ENCODE assay signal across 15 cellular contexts in the genomic region with DNA sequence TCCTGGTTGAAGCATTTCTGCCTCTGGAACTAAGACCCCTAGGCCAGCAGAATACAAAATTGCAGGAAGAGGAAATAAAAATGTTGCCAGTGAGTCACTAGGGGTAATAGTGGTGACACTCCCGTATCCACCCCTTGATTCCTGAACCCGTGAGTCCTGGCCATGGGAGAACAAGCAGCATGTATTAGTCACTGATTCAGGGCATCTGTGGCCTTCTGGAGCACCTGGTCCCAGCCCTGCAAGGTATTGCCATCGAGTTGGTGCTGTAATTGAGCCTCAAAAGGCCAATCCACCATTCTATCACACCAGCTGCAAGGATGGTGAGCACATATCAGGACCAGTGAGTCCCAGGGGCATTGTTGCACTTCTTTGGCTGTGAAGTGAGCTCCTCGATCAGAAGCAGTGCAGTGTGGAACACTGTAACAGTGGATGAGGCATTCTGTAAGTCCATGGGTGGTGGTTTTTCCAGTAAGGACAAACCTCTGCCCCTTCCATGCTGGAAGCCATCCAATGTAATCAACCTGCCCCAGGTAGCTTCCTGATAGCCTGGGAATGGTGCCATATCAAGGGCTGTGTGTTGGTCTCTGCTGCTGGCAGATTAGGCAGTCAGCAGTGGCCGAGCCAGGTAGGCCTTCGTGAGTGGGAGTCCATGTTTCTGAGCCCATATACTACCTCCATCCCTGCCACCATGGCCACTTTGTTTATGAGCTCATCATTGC. TPM values are rescaled to one million over a fixed set of nuclear protein-coding genes. Genes with fewer than 3 reads are reported as not detected.
A peak's percentile ranks its signal among the peaks of the same experiment; 100 is the strongest.
DNase-seq lines count a peak whose midpoint lies in the region; ATAC-seq and TF ChIP-seq lines count a peak whose summit lies in the region.
"Had no signal": no experiment of that assay in that cellular context is flagged by ENCODE, and none has a peak within 500 bp of the region (broad histone marks: within the 10 kb centered on the region; RNA-seq: fewer than 3 reads in every experiment).

No MANE protein-coding gene starts in this region.

- TF ChIP-seq CTCF in esophagus squamous epithelium (IDR thresholded peaks at IDR 0.05): no peak
- no peak for TF ChIP-seq CTCF in prostate gland (IDR thresholded peaks at IDR 0.05)
- TF ChIP-seq CTCF in gastrocnemius medialis (IDR thresholded peaks at IDR 0.05 in 4 of 5, conservative IDR thresholded peaks at IDR 0.05 in 1 of 5): no peak

- no peak for ATAC-seq in gastrocnemius medialis

- DNase-seq in HPDE6-E6E7 (ENCODE audit: extremely low spot score): peak; percentile 19
- peak; percentile 78 for DNase-seq in NCI-H69 (lab: John Stamatoyannopoulos, UW)
- no peak for DNase-seq in esophagus squamous epithelium (lab: John Stamatoyannopoulos, UW)
- DNase-seq in prostate gland (ENCODE audit: low spot score): peak; percentile 80
- DNase-seq in NCI-H1436 treated with DMSO at 0.1 percent for 48 hours (lab: John Stamatoyannopoulos, UW): no peak
- DNase-seq in gastrocnemius medialis: no peak
- no peak for DNase-seq in H7
- DNase-seq in Ammon's horn (ENCODE audit: low spot score): no peak
- DNase-seq: activated CD4-positive, alpha-beta T cell treated with anti-CD3 and anti-CD28 coated beads, Interleukin-2, amount 50 U/mL, for 1 hour; anterior cingulate cortex; KBM-7; NCI-H2171; nephron progenitor cell had no signal

- H3K27ac ChIP-seq in esophagus squamous epithelium: peak overlapping the region; percentile 25 to 67 (median 48)
- H3K27ac ChIP-seq in prostate gland: no peak overlapping the region
- no peak overlapping the region for H3K27ac ChIP-seq in gastrocnemius medialis
- H3K27ac ChIP-seq: BLaER1 treated with 17β-estradiol and CSF1 and Interleukin-3, amounts not matched to agents 10 nM and 100 nM had no signal

- H3K27me3 ChIP-seq in esophagus squamous epithelium (no peaks in the 10 kb centered on the region), prostate gland (replicated peaks; ENCODE audit: insufficient read depth) (no peaks in the 10 kb centered on the region), gastrocnemius medialis (no peaks in the 10 kb centered on the region), H7 (ENCODE audit: control insufficient read depth, insufficient read depth, low read length) (no peaks in the 10 kb centered on the region)
- H3K27me3 ChIP-seq: BLaER1 treated with 17β-estradiol and CSF1 and Interleukin-3, amounts not matched to agents 10 nM and 100 nM had no signal

- WGBS in esophagus squamous epithelium, 2 donors: 27 to 51% methylated on average over 5 to 6 of the region's 6 CpGs
- WGBS in prostate gland: 51% methylated on average over 6 of the region's 6 CpGs

- intact Hi-C loops in esophagus squamous epithelium (cut with DNase I): no loop called here
- intact Hi-C loops in prostate gland (cut with DNase I): no loop called here
- intact Hi-C loops in gastrocnemius medialis (cut with DNase I; ENCODE audit: low total_unique reads): no loop called here

- H3K4me3 ChIP-seq in esophagus squamous epithelium (no peak overlapping the region), prostate gland (no peak overlapping the region), gastrocnemius medialis (no peak overlapping the region), H7 (ENCODE audit: insufficient read depth, low read depth, low read length) (no peak overlapping the region)
- H3K4me3 ChIP-seq: BLaER1 treated with 17β-estradiol and CSF1 and Interleukin-3, amounts not matched to agents 10 nM and 100 nM had no signal

- in situ Hi-C loops in gastrocnemius medialis (cut with MboI; ENCODE audit: low sequenced_read_pairs in 4 of 4): no loop called here

- H3K4me1 ChIP-seq in esophagus squamous epithelium (peaks cover 0 to 14% (median 5%) of the 10 kb centered on the region in 3 donors), prostate gland (replicated peaks) (no peaks in the 10 kb centered on the region), gastrocnemius medialis (no peaks in the 10 kb centered on the region)

- no peaks in the 10 kb centered on the region for H3K9me3 ChIP-seq in esophagus squamous epithelium
- no peaks in the 10 kb centered on the region for H3K9me3 ChIP-seq in prostate gland
- H3K9me3 ChIP-seq in gastrocnemius medialis: no peaks in the 10 kb centered on the region
- H3K9me3 ChIP-seq: BLaER1 treated with 17β-estradiol and CSF1 and Interleukin-3, amounts not matched to agents 10 nM and 100 nM had no signal

- no peaks in the 10 kb centered on the region for H3K36me3 ChIP-seq in esophagus squamous epithelium
- no peaks in the 10 kb centered on the region for H3K36me3 ChIP-seq in prostate gland
- no peaks in the 10 kb centered on the region for H3K36me3 ChIP-seq in gastrocnemius medialis
- H3K36me3 ChIP-seq in H7 (replicated peaks; ENCODE audit: control insufficient read depth, insufficient read depth, low read length): no peaks in the 10 kb centered on the region
- H3K36me3 ChIP-seq: BLaER1 treated with 17β-estradiol and CSF1 and Interleukin-3, amounts not matched to agents 10 nM and 100 nM had no signal

- TF ChIP-seq POLR2A in esophagus squamous epithelium (IDR thresholded peaks at IDR 0.05): no peak
- TF ChIP-seq POLR2A in prostate gland (IDR thresholded peaks at IDR 0.05): no peak
- no peak for TF ChIP-seq POLR2A in gastrocnemius medialis (IDR thresholded peaks at IDR 0.05)

RNA-seq across cellular contexts. Expression of a gene that starts 39.6 kb away (rescaled TPM):
- not detected for total RNA-seq in esophagus squamous epithelium
- under 1 TPM in 1 of 2 donors, not detected in 1; 0.85 TPM for total RNA-seq in prostate gland
- 1 to 10 TPM; 1.0 to 2.1 (median 1.5) TPM for total RNA-seq in gastrocnemius medialis
- total RNA-seq in H7 (2014; rRNA removed; shearing (Covaris generic)): 0.10 TPM in 1 of 2 replicates, not detected in the other
- total RNA-seq: fibroblast of villous mesenchyme had no signal

Comparison
In these comparisons a context has a peak if more than half of its experiments do, and no peak if none do; other contexts are left out.
1. DNase-seq: peak in HPDE6-E6E7 (single experiment), NCI-H69 (single experiment) and prostate gland (single experiment); none in esophagus squamous epithelium (single experiment), NCI-H1436 treated with DMSO at 0.1 percent for 48 hours (single experiment), gastrocnemius medialis (0 of 2), H7 (single experiment) and Ammon's horn (single experiment).
2. H3K27ac ChIP-seq: peak in esophagus squamous epithelium (4 of 4); none in prostate gland (0 of 2) and gastrocnemius medialis (0 of 4).